13 cellular contexts compared by ENCODE assay signal in genomic region chr2:19351914-19352697, GRCh38. TPM values are rescaled to one million over a fixed set of nuclear protein-coding genes. Genes with fewer than 3 reads are reported as not detected.
DNase-seq lines count a peak whose midpoint lies in the region; ATAC-seq and TF ChIP-seq lines count a peak whose summit lies in the region.
"Had no signal": no experiment of that assay in that cellular context is flagged by ENCODE, and none has a peak within 500 bp of the region (broad histone marks: within the 10 kb centered on the region; RNA-seq: fewer than 3 reads in every experiment).

No MANE protein-coding gene starts in this region.

- POLR2A ChIA-PET in SK-N-SH (lab: Yijun Ruan, JAX), result no interaction called here

- H3K27me3 Mint-ChIP-seq in dendritic cell treated with granulocyte-macrophage colony-stimulating factor and Interleukin-4, amounts not matched to agents 40 ng/mL and 50 ng/mL, for 4 days, result peaks cover 87% of the 10 kb centered on the region
- peaks cover 89% of the 10 kb centered on the region for H3K27me3 Mint-ChIP-seq in neural crest cell (ENCODE audit: low read depth)

- peaks cover 0 to 29% of the 10 kb centered on the region in 2 experiments; a peak in 2 of 4 replicates for H3K4me1 ChIP-seq in SK-N-SH (ENCODE audit: control insufficient read depth in 1 of 2, insufficient read depth in 2 of 2, low read depth in 1 of 2, low read length in 1 of 2)
- H3K4me1 ChIP-seq in HUES48 (ENCODE audit: control insufficient read depth, insufficient read depth, low read length), result peaks cover 23% of the 10 kb centered on the region

- H3K27me3 ChIP-seq in SK-N-SH (ENCODE audit: insufficient read depth), result no peaks in the 10 kb centered on the region
- peaks cover 92% of the 10 kb centered on the region for H3K27me3 ChIP-seq in HUES48 (ENCODE audit: control insufficient read depth, insufficient read depth, low read length)

- intact Hi-C loops in dendritic cell treated with granulocyte-macrophage colony-stimulating factor and Interleukin-4, amounts not matched to agents 40 ng/mL and 50 ng/mL, for 4 days (cut with micrococcal nuclease), result loop anchor here (5.0 kb wide), 1 partner anchor 510 kb away; no protein-coding TSS in a partner anchor

- H3K9me3 ChIP-seq in SK-N-SH (no peaks in the 10 kb centered on the region), HUES48 (ENCODE audit: control insufficient read depth, insufficient read depth, low read length) (no peaks in the 10 kb centered on the region)

- ATAC-seq in SK-N-SH treated with all-trans-retinoic acid at 6 μM for 48 hours (no peak), HG03520 (IDR thresholded peaks at IDR 0.05; ENCODE audit: unreplicated experiment) (no peak), HG02938 (IDR thresholded peaks at IDR 0.05; ENCODE audit: unreplicated experiment) (no peak)
- no peak for ATAC-seq in activated CD4-positive, CD25-positive, alpha-beta regulatory T cell treated with anti-CD3 and anti-CD28 coated beads, Interleukin-2, amount 50 U/mL, for 24 hours
- ATAC-seq: HCT116 had no signal

- H3K4me3 ChIP-seq in SK-N-SH (ENCODE audit: low read depth in 2 of 2, low read length in 1 of 2) (no peak overlapping the region), HUES48 (ENCODE audit: low read depth, low read length) (peak overlapping the region; percentile 35)

- H3F3A ChIP-seq in SK-N-SH (replicated peaks; ENCODE audit: insufficient read depth), result peaks cover 49% of the 10 kb centered on the region

- peak overlapping the region; percentile 44 for H3K4me3 Mint-ChIP-seq in dendritic cell treated with granulocyte-macrophage colony-stimulating factor and Interleukin-4, amounts not matched to agents 40 ng/mL and 50 ng/mL, for 4 days
- H3K4me3 Mint-ChIP-seq in neural crest cell, result peak overlapping the region; percentile 27

- H3K79me2 ChIP-seq in SK-N-SH (ENCODE audit: insufficient read depth), result peaks cover 66% of the 10 kb centered on the region

- no peaks in the 10 kb centered on the region for H3K9me2 ChIP-seq in SK-N-SH

- TF ChIP-seq RAD21 in SK-N-SH (IDR thresholded peaks at IDR 0.05; ENCODE audit: low read length), result no peak

- WGBS in SK-N-SH (ENCODE audit: low lambda C conversion rate), result 79% methylated on average over 29 of the region's 29 CpGs

- H3K36me3 Mint-ChIP-seq in dendritic cell treated with granulocyte-macrophage colony-stimulating factor and Interleukin-4, amounts not matched to agents 40 ng/mL and 50 ng/mL, for 4 days (ENCODE audit: low read depth), result peaks cover 7% of the 10 kb centered on the region
- peaks cover 4% of the 10 kb centered on the region for H3K36me3 Mint-ChIP-seq in neural crest cell (ENCODE audit: low read depth)

- CTCF ChIA-PET in SK-N-SH (lab: Yijun Ruan, JAX), result interaction anchor here (0.6 to 12.7 kb wide), 8 partner anchors 9 to 831 kb away, joined by 3 to 111 read pairs (median 6); no protein-coding TSS in a partner anchor

- H3K9ac ChIP-seq in SK-N-SH, result no peak overlapping the region
- no peak overlapping the region for H3K9ac ChIP-seq in HUES48 (ENCODE audit: low read depth, low read length)

- no peak overlapping the region for H2AFZ ChIP-seq in SK-N-SH (ENCODE audit: low read depth)

- DNase-seq in SK-N-SH (peak; percentile 47), neural crest cell (ENCODE audit: low read depth, low spot score) (no peak)
- DNase-seq: dermis blood vessel endothelial cell, head of caudate nucleus, NCI-H526, SW 1271 had no signal

- H3K4me1 Mint-ChIP-seq in dendritic cell treated with granulocyte-macrophage colony-stimulating factor and Interleukin-4, amounts not matched to agents 40 ng/mL and 50 ng/mL, for 4 days (ENCODE audit: low read depth), result peaks cover 42% of the 10 kb centered on the region
- H3K4me1 Mint-ChIP-seq in neural crest cell, result peaks cover 22% of the 10 kb centered on the region

- H3K27ac ChIP-seq in SK-N-SH (ENCODE audit: low read depth in 2 of 2, low read length in 1 of 2), result peak overlapping the region in 1 of 2 experiments; percentile 86; a peak in 2 of 4 replicates
- no peak overlapping the region for H3K27ac ChIP-seq in HUES48 (ENCODE audit: low read depth, low read length)

- H3K9me3 Mint-ChIP-seq in dendritic cell treated with granulocyte-macrophage colony-stimulating factor and Interleukin-4, amounts not matched to agents 40 ng/mL and 50 ng/mL, for 4 days, result no peaks in the 10 kb centered on the region
- H3K9me3 Mint-ChIP-seq in neural crest cell, result no peaks in the 10 kb centered on the region

- peaks cover 71% of the 10 kb centered on the region for H4K20me1 ChIP-seq in SK-N-SH (ENCODE audit: insufficient read depth)

- H3K27ac Mint-ChIP-seq in dendritic cell treated with granulocyte-macrophage colony-stimulating factor and Interleukin-4, amounts not matched to agents 40 ng/mL and 50 ng/mL, for 4 days, result no peak overlapping the region
- no peak overlapping the region for H3K27ac Mint-ChIP-seq in neural crest cell (ENCODE audit: unreplicated experiment)

- no peak for TF ChIP-seq CTCF in SK-N-SH (IDR thresholded peaks at IDR 0.05)
- no peak for TF ChIP-seq CTCF in neural crest cell (conservative IDR thresholded peaks at IDR 0.05)

- H3K36me3 ChIP-seq in SK-N-SH (replicated peaks in 1 of 2; ENCODE audit: control insufficient read depth in 1 of 2, insufficient read depth in 2 of 2, low read length in 1 of 2), result peaks cover 31 to 43% of the 10 kb centered on the region in 2 experiments
- H3K36me3 ChIP-seq in HUES48 (ENCODE audit: control insufficient read depth, insufficient read depth, low read length), result no peaks in the 10 kb centered on the region

- no peak for TF ChIP-seq EP300 in SK-N-SH (IDR thresholded peaks at IDR 0.05; ENCODE audit: borderline replicate concordance in 1 of 2, low read depth in 1 of 2, low read length in 1 of 2)

- H3K4me2 ChIP-seq in SK-N-SH, result no peak overlapping the region

TF ChIP-seq in SK-N-SH, 30 proteins besides CTCF, POLR2A, EP300 and RAD21:
- 0 out of 2 replicates have a peak, but pooled peaks have one; percentile 25 for TF ChIP-seq POLR2AphosphoS5 (IDR thresholded peaks at IDR 0.05; ENCODE audit: low read depth, low read length)
- no peak for TF ChIP-seq CHD2 (IDR thresholded peaks at IDR 0.05; ENCODE audit: low read length, partially characterized antibody)

TF ChIP-seq in SK-N-SH treated with all-trans-retinoic acid at 6 μM for 48 hours, 23 proteins besides CTCF, POLR2A, EP300 and RAD21:
- TF ChIP-seq CREB5 (CRISPR knock-in tag; IDR thresholded peaks at IDR 0.05; ENCODE audit: low read depth) (no peak), GLIS3 (CRISPR knock-in tag; IDR thresholded peaks at IDR 0.05) (no peak), ZFP3 (CRISPR knock-in tag; IDR thresholded peaks at IDR 0.05) (no peak), TSHZ2 (CRISPR knock-in tag; IDR thresholded peaks at IDR 0.05) (no peak), ZFP30 (CRISPR knock-in tag; IDR thresholded peaks at IDR 0.05) (no peak), RARB (CRISPR knock-in tag; IDR thresholded peaks at IDR 0.05) (no peak), ISL1 (CRISPR knock-in tag; IDR thresholded peaks at IDR 0.05) (no peak), OSR1 (CRISPR knock-in tag; IDR thresholded peaks at IDR 0.05) (no peak), TOX (CRISPR knock-in tag; IDR thresholded peaks at IDR 0.05; ENCODE audit: borderline replicate concordance) (no peak), ESRRG (CRISPR knock-in tag; IDR thresholded peaks at IDR 0.05) (no peak)

RNA-seq across cellular contexts. Expression of gene OSR1, which starts 6.3 kb away (rescaled TPM):
- 48.7 and 76.6 TPM in 2 replicates for polyA plus RNA-seq in SK-N-SH (2012; rRNA removed)
- polyA plus RNA-seq in SK-N-SH (2012; cell fraction: cytosol; rRNA removed), result 32.1 and 46.4 TPM in 2 replicates
- 128 and 152 TPM in 2 replicates for polyA plus RNA-seq in SK-N-SH (2012; cell fraction: nucleus; rRNA removed)
- total RNA-seq in neural crest cell, result 0.33 and 0.45 TPM in 2 replicates
